In genomic region chr12:120720972-120721801, GRCh38 we compare ENCODE assay signal across 1 cellular context.
TF ChIP-seq lines count a peak whose summit lies in the region.

No MANE protein-coding gene starts in this region.

TF ChIP-seq in K562, 482 proteins besides CTCF, POLR2A, EP300 and RAD21:
- no peak for TF ChIP-seq PRDM10 (IDR thresholded peaks at IDR 0.05; ENCODE audit: partially characterized antibody)
- no peak for TF ChIP-seq SRSF9 (IDR thresholded peaks at IDR 0.05; ENCODE audit: borderline replicate concordance, low read depth, low read length)
- peak; percentile 64 for TF ChIP-seq CEBPB (tag; IDR thresholded peaks at IDR 0.05)
- TF ChIP-seq CUX1 (CRISPR knock-in tag; IDR thresholded peaks at IDR 0.05) = no peak
- TF ChIP-seq FOXP1 (CRISPR knock-in tag; IDR thresholded peaks at IDR 0.05) = peak; percentile 40; the same call in 1 of the 2 replicates
- 0 out of 2 replicates have a peak, but pooled peaks have one; percentile 9 for TF ChIP-seq ARID4B (CRISPR knock-in tag; IDR thresholded peaks at IDR 0.05)
- no peak for TF ChIP-seq ZNF449 (CRISPR knock-in tag; IDR thresholded peaks at IDR 0.05)
- TF ChIP-seq ZNF124 (CRISPR knock-in tag; IDR thresholded peaks at IDR 0.05) = no peak
- TF ChIP-seq GATA2 (CRISPR knock-in tag; IDR thresholded peaks at IDR 0.05) = 0 out of 2 replicates have a peak, but pooled peaks have one; percentile 9
- 0 out of 2 replicates have a peak, but pooled peaks have one; percentile 3 for TF ChIP-seq ARID1B (IDR thresholded peaks at IDR 0.05)
